In genomic region chr1:180233191-180234011, GRCh38 we compare ENCODE assay signal across 17 cellular contexts. TPM values are rescaled to one million over a fixed set of nuclear protein-coding genes. Genes with fewer than 3 reads are reported as not detected.
DNase-seq lines count a peak whose midpoint lies in the region; ATAC-seq and TF ChIP-seq lines count a peak whose summit lies in the region.
"Had no signal": no experiment of that assay in that cellular context is flagged by ENCODE, and none has a peak within 500 bp of the region (broad histone marks: within the 10 kb centered on the region; RNA-seq: fewer than 3 reads in every experiment).

No MANE protein-coding gene starts in this region.

- no peaks in the 10 kb centered on the region for H3K36me3 Mint-ChIP-seq in activated naive CD8-positive, alpha-beta T cell treated with anti-CD3 and anti-CD28 coated beads, Interleukin-2, amount 10 ng/mL, durations not matched to agents 7 days and 5 days
- H3K36me3 Mint-ChIP-seq in activated naive CD8-positive, alpha-beta T cell treated with anti-CD3 and anti-CD28 coated beads for 36 hours, result no peaks in the 10 kb centered on the region

- H3K79me2 ChIP-seq in smooth muscle cell (ENCODE audit: low read depth), result no peaks in the 10 kb centered on the region

- no peak overlapping the region for H2AK5ac ChIP-seq in IMR-90 (ENCODE audit: low read depth, low read length)

- no peak for DNase-seq in activated naive CD8-positive, alpha-beta T cell treated with anti-CD3 and anti-CD28 coated beads, Interleukin-2, amount 10 ng/mL, durations not matched to agents 7 days and 5 days
- no peak for DNase-seq in activated naive CD8-positive, alpha-beta T cell treated with anti-CD3 and anti-CD28 coated beads for 36 hours
- no peak for DNase-seq in IMR-90
- DNase-seq in smooth muscle cell (lab: John Stamatoyannopoulos, UW; ENCODE audit: unreplicated experiment), result no peak
- DNase-seq in SKM-1 (lab: John Stamatoyannopoulos, UW; ENCODE audit: unreplicated experiment), result no peak
- DNase-seq in mucosa of gallbladder (ENCODE audit: low spot score), result no peak
- DNase-seq: dermis blood vessel endothelial cell, DMS153, GM23248, NCI-H1417 treated with DMSO at 0.1 percent for 48 hours, NCI-H510A, nucleus accumbens, OCI-M1 had no signal

- H3K27ac ChIP-seq in IMR-90 (ENCODE audit: insufficient read depth, low read length) (no peak overlapping the region), smooth muscle cell (ENCODE audit: low read depth) (no peak overlapping the region)
- H3K27ac ChIP-seq: GM23248, KMS-11 had no signal

- no peak overlapping the region for H3K14ac ChIP-seq in IMR-90 (replicated peaks; ENCODE audit: low read depth, low read length)

- no peak overlapping the region for H2BK5ac ChIP-seq in IMR-90 (ENCODE audit: low read depth, low read length, poor library complexity, severe bottlenecking)

- peaks cover 85% of the 10 kb centered on the region for H3K27me3 Mint-ChIP-seq in activated naive CD8-positive, alpha-beta T cell treated with anti-CD3 and anti-CD28 coated beads, Interleukin-2, amount 10 ng/mL, durations not matched to agents 7 days and 5 days
- H3K27me3 Mint-ChIP-seq in activated naive CD8-positive, alpha-beta T cell treated with anti-CD3 and anti-CD28 coated beads for 36 hours, result peaks cover 93% of the 10 kb centered on the region

- TF ChIP-seq RAD21 in IMR-90 (IDR thresholded peaks at IDR 0.05; ENCODE audit: low read length), result no peak

- H3K4me3 Mint-ChIP-seq in activated naive CD8-positive, alpha-beta T cell treated with anti-CD3 and anti-CD28 coated beads, Interleukin-2, amount 10 ng/mL, durations not matched to agents 7 days and 5 days, result no peak overlapping the region
- no peak overlapping the region for H3K4me3 Mint-ChIP-seq in activated naive CD8-positive, alpha-beta T cell treated with anti-CD3 and anti-CD28 coated beads for 36 hours

- H3K56ac ChIP-seq in IMR-90 (ENCODE audit: extremely low read depth, insufficient read depth, low read length), result no peak overlapping the region

- H4K5ac ChIP-seq in IMR-90 (ENCODE audit: low read depth, low read length), result no peak overlapping the region

- H3K4me3 ChIP-seq in IMR-90 (ENCODE audit: insufficient read depth, low read depth, low read length) (no peak overlapping the region), iPS-15b (ENCODE audit: low read depth, low read length) (peak overlapping the region; percentile 73), smooth muscle cell (no peak overlapping the region)
- H3K4me3 ChIP-seq: GM23248 had no signal

- H2BK15ac ChIP-seq in IMR-90 (ENCODE audit: low read depth, low read length), result no peak overlapping the region

- H3K9me3 ChIP-seq in IMR-90 (ENCODE audit: control insufficient read depth, insufficient read depth, low read length), result peaks cover 12% of the 10 kb centered on the region
- H3K9me3 ChIP-seq in iPS-15b (ENCODE audit: control insufficient read depth, insufficient read depth, low read length), result no peaks in the 10 kb centered on the region
- H3K9me3 ChIP-seq in smooth muscle cell (replicated peaks; ENCODE audit: low read depth), result no peaks in the 10 kb centered on the region

- H3K4ac ChIP-seq in IMR-90 (ENCODE audit: low read depth, low read length), result no peak overlapping the region

- H4K91ac ChIP-seq in IMR-90 (ENCODE audit: insufficient read depth, low read depth, low read length), result no peak overlapping the region

- H3K9ac ChIP-seq in IMR-90 (ENCODE audit: low read depth, low read length) (no peak overlapping the region), iPS-15b (ENCODE audit: low read depth, low read length) (no peak overlapping the region), smooth muscle cell (ENCODE audit: low read depth) (no peak overlapping the region)
- H3K9ac ChIP-seq: GM23248, KMS-11 had no signal

- H3K9me3 Mint-ChIP-seq in activated naive CD8-positive, alpha-beta T cell treated with anti-CD3 and anti-CD28 coated beads, Interleukin-2, amount 10 ng/mL, durations not matched to agents 7 days and 5 days, result no peaks in the 10 kb centered on the region
- H3K9me3 Mint-ChIP-seq in activated naive CD8-positive, alpha-beta T cell treated with anti-CD3 and anti-CD28 coated beads for 36 hours, result no peaks in the 10 kb centered on the region
- H3K9me3 Mint-ChIP-seq: activated T-helper 1 cell treated with anti-CD3 and anti-CD28 coated beads, Interleukin-12 subunit alpha, Interleukin-12 subunit beta, Interleukin-2, Interleukin-4 antibody, amounts not matched to agents 30 ng/mL and 10 ng/mL and 1 ng/mL, durations not matched to agents 14 hours and 24 hours and 36 hours had no signal

- no peak overlapping the region for H4K8ac ChIP-seq in IMR-90 (ENCODE audit: low read depth in 2 of 2, low read length in 2 of 2)

- H2AFZ ChIP-seq in IMR-90 (replicated peaks; ENCODE audit: low read length, poor library complexity), result peak overlapping the region; percentile 35
- no peak overlapping the region for H2AFZ ChIP-seq in smooth muscle cell (ENCODE audit: low read depth)
- H2AFZ ChIP-seq: GM23248 had no signal

- POLR2A ChIA-PET in activated naive CD8-positive, alpha-beta T cell treated with anti-CD3 and anti-CD28 coated beads, Interleukin-2, amount 10 ng/mL, durations not matched to agents 7 days and 5 days (lab: Charles Lee), result no interaction called here
- POLR2A ChIA-PET in IMR-90 (lab: Charles Lee; ENCODE audit: unreplicated experiment), result no interaction called here

- H2BK20ac ChIP-seq in IMR-90 (ENCODE audit: low read depth, low read length), result no peak overlapping the region

- 4% methylated on average over 24 of the region's 71 CpGs; no CpG with 5 or more reads in 1 of the 2 experiments for WGBS in IMR-90 (ENCODE audit: extremely low coverage in 2 of 2, insufficient read length in 1 of 2), 2 experiments
- WGBS in smooth muscle cell (ENCODE audit: low lambda C conversion rate), result 4% methylated on average over 71 of the region's 71 CpGs

- no peak for ATAC-seq in activated naive CD8-positive, alpha-beta T cell treated with anti-CD3 and anti-CD28 coated beads, Interleukin-2, amount 10 ng/mL, durations not matched to agents 7 days and 5 days (ENCODE audit: low read depth)
- no peak for ATAC-seq in IMR-90 (ENCODE audit: low read depth)
- ATAC-seq in GM19351 (IDR thresholded peaks at IDR 0.05; ENCODE audit: unreplicated experiment), result no peak

- H3K4me1 Mint-ChIP-seq in activated naive CD8-positive, alpha-beta T cell treated with anti-CD3 and anti-CD28 coated beads, Interleukin-2, amount 10 ng/mL, durations not matched to agents 7 days and 5 days, result peaks cover 20% of the 10 kb centered on the region
- H3K4me1 Mint-ChIP-seq in activated naive CD8-positive, alpha-beta T cell treated with anti-CD3 and anti-CD28 coated beads for 36 hours, result peaks cover 30% of the 10 kb centered on the region

- in situ Hi-C loops in IMR-90 (cut with MboI; ENCODE audit: low sequenced_read_pairs), result no loop called here

- H3K27me3 ChIP-seq in IMR-90 (ENCODE audit: control insufficient read depth, insufficient read depth, low read length), result peaks cover 88% of the 10 kb centered on the region
- peaks cover 86% of the 10 kb centered on the region for H3K27me3 ChIP-seq in iPS-15b (ENCODE audit: control insufficient read depth, insufficient read depth, low read length)
- H3K27me3 ChIP-seq in smooth muscle cell (ENCODE audit: low read depth), result peaks cover 100% of the 10 kb centered on the region

- BruUV-seq in IMR-90 (replicated peaks; lab: Mats Ljungman, UMichigan), result no TSS peak

- intact Hi-C loops in IMR-90 (cut with micrococcal nuclease), result no loop called here

- H3K4me1 ChIP-seq in IMR-90 (ENCODE audit: control insufficient read depth, insufficient read depth, low read length) (no peaks in the 10 kb centered on the region; the same call in 1 of the 2 replicates), iPS-15b (ENCODE audit: control insufficient read depth, insufficient read depth, low read length) (peaks cover 30% of the 10 kb centered on the region), smooth muscle cell (ENCODE audit: low read depth) (peaks cover 42% of the 10 kb centered on the region)

- peaks cover 36% of the 10 kb centered on the region for H4K20me1 ChIP-seq in IMR-90 (ENCODE audit: insufficient read depth, low read length)
- no peaks in the 10 kb centered on the region for H4K20me1 ChIP-seq in smooth muscle cell (ENCODE audit: low read depth)

- no peak overlapping the region for H2BK120ac ChIP-seq in IMR-90 (ENCODE audit: low read depth, low read length)

- 0 out of 2 replicates have a peak overlapping the region, but pooled peaks have one; percentile 38 for H3K23ac ChIP-seq in IMR-90 (ENCODE audit: low read depth, low read length)

- TF ChIP-seq POLR2A in IMR-90 (IDR thresholded peaks at IDR 0.05; ENCODE audit: low read depth, low read length), result no peak

- no peaks in the 10 kb centered on the region for H3K79me1 ChIP-seq in IMR-90 (ENCODE audit: low read depth in 1 of 2, low read length in 2 of 2)

- no peaks in the 10 kb centered on the region for H3K36me3 ChIP-seq in IMR-90 (ENCODE audit: control insufficient read depth, insufficient read depth, low read length)
- H3K36me3 ChIP-seq in iPS-15b (ENCODE audit: control insufficient read depth, insufficient read depth, low read length), result no peaks in the 10 kb centered on the region
- H3K36me3 ChIP-seq in smooth muscle cell (ENCODE audit: low read depth), result no peaks in the 10 kb centered on the region

- peak overlapping the region; percentile 51 for H3K27ac Mint-ChIP-seq in activated naive CD8-positive, alpha-beta T cell treated with anti-CD3 and anti-CD28 coated beads, Interleukin-2, amount 10 ng/mL, durations not matched to agents 7 days and 5 days
- no peak overlapping the region for H3K27ac Mint-ChIP-seq in activated naive CD8-positive, alpha-beta T cell treated with anti-CD3 and anti-CD28 coated beads for 36 hours

- TF ChIP-seq CTCF in IMR-90 (conservative IDR thresholded peaks at IDR 0.05; ENCODE audit: low read depth, low read length) (no peak), smooth muscle cell (IDR thresholded peaks at IDR 0.05; ENCODE audit: borderline replicate concordance, insufficient read depth, poor library complexity, severe bottlenecking) (no peak)

- CTCF ChIA-PET in IMR-90 (lab: Yijun Ruan, JAX), result no interaction called here

- dilution Hi-C loops in IMR-90 (cut with HindIII; ENCODE audit: low sequenced_read_pairs, unreplicated experiment), result no loop called here

- H2AK9ac ChIP-seq in IMR-90 (replicated peaks; ENCODE audit: low read depth, low read length, poor library complexity), result no peak overlapping the region

- H3F3A ChIP-seq in smooth muscle cell (ENCODE audit: low read depth), result no peaks in the 10 kb centered on the region

- H3K4me2 ChIP-seq in IMR-90 (ENCODE audit: low read depth, low read length), result no peak overlapping the region
- H3K4me2 ChIP-seq in smooth muscle cell, result peak overlapping the region; percentile 38
- H3K4me2 ChIP-seq: KMS-11 had no signal

- no peak overlapping the region for H3K18ac ChIP-seq in IMR-90 (ENCODE audit: low read depth, low read length)

- H3K9me1 ChIP-seq in IMR-90 (ENCODE audit: insufficient read depth, low read length), result peaks cover 4% of the 10 kb centered on the region; the same call in 1 of the 2 replicates

RNA-seq across cellular contexts. Expression of gene LHX4, which starts 3.3 kb away (rescaled TPM):
- total RNA-seq in activated naive CD8-positive, alpha-beta T cell treated with anti-CD3 and anti-CD28 coated beads, Interleukin-2, amount 10 ng/mL, durations not matched to agents 7 days and 5 days, result not detected
- not detected for total RNA-seq in activated naive CD8-positive, alpha-beta T cell treated with anti-CD3 and anti-CD28 coated beads for 36 hours
- total RNA-seq in IMR-90 (2012; rRNA removed), result 0.18 and 0.28 TPM in 2 replicates
- 0.03 and 0.05 TPM in 2 replicates for polyA plus RNA-seq in IMR-90 (2012; rRNA removed)
- 0.03 and 0.07 TPM in 2 replicates for polyA plus RNA-seq in IMR-90 (2012; cell fraction: cytosol; rRNA removed)
- polyA plus RNA-seq in IMR-90 (2012; cell fraction: nucleus; rRNA removed; ENCODE audit: low replicate concordance), result 0.07 and 0.15 TPM in 2 replicates
- not detected in 2 replicates for total RNA-seq in smooth muscle cell
- 0.39 TPM in 1 of 2 replicates, not detected in the other for polyA plus RNA-seq in smooth muscle cell
- total RNA-seq in mucosa of gallbladder, result 0.03 TPM
- total RNA-seq: activated T-helper 1 cell treated with anti-CD3 and anti-CD28 coated beads, Interleukin-12 subunit alpha, Interleukin-12 subunit beta, Interleukin-2, Interleukin-4 antibody, amounts not matched to agents 30 ng/mL and 10 ng/mL and 1 ng/mL, durations not matched to agents 14 hours and 24 hours and 36 hours; dermis blood vessel endothelial cell; GM23248 had no signal
